In the genomic region with DNA sequence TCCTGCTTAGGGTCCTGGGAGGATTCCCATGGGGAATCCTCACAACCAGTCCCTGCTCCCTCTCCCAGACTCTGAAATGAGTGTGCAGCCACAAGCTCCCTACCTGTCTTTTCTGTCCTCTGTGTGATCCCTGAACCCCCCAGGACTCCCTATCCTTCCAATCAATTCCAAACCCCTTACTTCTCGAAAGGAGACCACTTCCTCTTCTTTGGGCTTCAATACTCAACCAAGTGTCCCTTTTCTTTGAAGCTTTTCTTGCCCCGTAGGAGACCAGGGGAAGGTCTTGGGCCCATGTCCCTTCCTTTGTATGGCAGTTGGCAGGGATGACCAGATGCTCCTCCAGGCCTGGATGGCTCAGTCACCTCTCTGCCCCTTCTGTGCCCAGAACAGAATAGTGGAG, we compare ENCODE assay signal across 9 cellular contexts. TPM values are rescaled to one million over a fixed set of nuclear protein-coding genes. Genes with fewer than 3 reads are reported as not detected.
A peak's percentile ranks its signal among the peaks of the same experiment; 100 is the strongest.
DNase-seq lines count a peak whose midpoint lies in the region; ATAC-seq, FAIRE-seq and TF ChIP-seq lines count a peak whose summit lies in the region.
"Had no signal": no experiment of that assay in that cellular context is flagged by ENCODE, and none has a peak within 500 bp of the region (broad histone marks: within the 10 kb centered on the region; RNA-seq: fewer than 3 reads in every experiment).

No MANE protein-coding gene starts in this region.

- peaks cover 10% of the 10 kb centered on the region for H3K23me2 ChIP-seq in H9 (ENCODE audit: insufficient read length, low read depth, low read length, poor library complexity, severe bottlenecking)

- H4K91ac ChIP-seq in H9 (ENCODE audit: insufficient read length, low read depth, low read length), result no peak overlapping the region

- no peak overlapping the region for H3K9ac ChIP-seq in H9 (ENCODE audit: extremely low read depth, insufficient read length, low read length)

- H3K56ac ChIP-seq in H9 (ENCODE audit: insufficient read length, low read depth, low read length), result no peak overlapping the region

- H2BK20ac ChIP-seq in H9 (ENCODE audit: low read depth, low read length, poor library complexity, severe bottlenecking), result no peak overlapping the region

- H4K8ac ChIP-seq in H9 (replicated peaks; ENCODE audit: insufficient read length, low read depth, low read length), result no peak overlapping the region

- no peak overlapping the region for H2BK15ac ChIP-seq in H9 (ENCODE audit: low read depth, low read length)

- H3K27ac Mint-ChIP-seq in H9, result peak overlapping the region in 1 of 3 experiments; percentile 36; a peak in 1 of 7 replicates
- H3K27ac Mint-ChIP-seq in glutamatergic neuron (ENCODE audit: unreplicated experiment), result no peak overlapping the region
- H3K27ac Mint-ChIP-seq in stimulated activated naive B cell treated with anti-CD40 and anti-IgM and Interleukin-4, amounts not matched to agents 10 μg/mL and 1 μg/mL and 100 μg/mL, for 72 hours, result no peak overlapping the region

- H3K9me3 ChIP-seq in H9 (ENCODE audit: control insufficient read depth, low read depth, low read length) (no peaks in the 10 kb centered on the region), right lobe of liver (no peaks in the 10 kb centered on the region)

- intact Hi-C loops in right lobe of liver (cut with DNase I), result no loop called here

- no peak overlapping the region for H3T11ph ChIP-seq in H9 (ENCODE audit: low read length)

- DNase-seq in H9, result no peak
- DNase-seq in glutamatergic neuron, result no peak
- no peak for DNase-seq in stimulated activated naive B cell treated with anti-CD40 and anti-IgM and Interleukin-4, amounts not matched to agents 10 μg/mL and 1 μg/mL and 100 μg/mL, for 72 hours
- DNase-seq in NCI-H2196 treated with DMSO at 0.1 percent for 48 hours (lab: John Stamatoyannopoulos, UW; ENCODE audit: unreplicated experiment), result no peak
- DNase-seq in GM12892 (ENCODE audit: insufficient read length), result no peak
- DNase-seq in right lobe of liver, result no peak
- DNase-seq: SHP77 treated with DMSO at 0.1 percent for 48 hours had no signal

- ATAC-seq in stimulated activated naive B cell treated with anti-CD40 and anti-IgM and Interleukin-4, amounts not matched to agents 10 μg/mL and 1 μg/mL and 100 μg/mL, for 72 hours (replicated peaks), result no peak
- ATAC-seq in right lobe of liver, result no peak

- no peaks in the 10 kb centered on the region; the same call in 1 of the 2 replicates for H3K4me1 ChIP-seq in H9 (ENCODE audit: insufficient read depth, low read length)
- H3K4me1 ChIP-seq in right lobe of liver, result no peaks in the 10 kb centered on the region

- H3K18ac ChIP-seq in H9 (ENCODE audit: insufficient read length, low read depth, low read length), result no peak overlapping the region

- no peak overlapping the region for H2AFZ ChIP-seq in H9 (ENCODE audit: low read length)

- H3K4me3 ChIP-seq in WI38 (ENCODE audit: low read depth, low read length) (peak overlapping the region; percentile 61), right lobe of liver (peak overlapping the region in 1 of 3 donors; percentile 21)

- H3K4me3 Mint-ChIP-seq in H9 (peak overlapping the region; percentile 74 to 85), glutamatergic neuron (ENCODE audit: unreplicated experiment) (peak overlapping the region; percentile 77)
- peak overlapping the region; percentile 26 to 35 for H3K4me3 Mint-ChIP-seq in stimulated activated naive B cell treated with anti-CD40 and anti-IgM and Interleukin-4, amounts not matched to agents 10 μg/mL and 1 μg/mL and 100 μg/mL, for 72 hours

- H3K36me3 Mint-ChIP-seq in H9 (ENCODE audit: insufficient read depth in 1 of 3, low read depth in 3 of 3) (peaks cover 2 to 13% (median 11%) of the 10 kb centered on the region in 3 experiments; a peak in 5 of 7 replicates), glutamatergic neuron (ENCODE audit: unreplicated experiment) (no peaks in the 10 kb centered on the region)
- H3K36me3 Mint-ChIP-seq in stimulated activated naive B cell treated with anti-CD40 and anti-IgM and Interleukin-4, amounts not matched to agents 10 μg/mL and 1 μg/mL and 100 μg/mL, for 72 hours, result peaks cover 4 to 9% of the 10 kb centered on the region in 2 donors

- no peak overlapping the region for H3K27ac ChIP-seq in H9 (ENCODE audit: insufficient read length, low read depth, low read length)
- no peak overlapping the region for H3K27ac ChIP-seq in right lobe of liver

- H2BK120ac ChIP-seq in H9 (ENCODE audit: low read depth, low read length, poor library complexity, severe bottlenecking), result no peak overlapping the region

- no peaks in the 10 kb centered on the region for H3K9me3 Mint-ChIP-seq in H9
- no peaks in the 10 kb centered on the region for H3K9me3 Mint-ChIP-seq in glutamatergic neuron (ENCODE audit: unreplicated experiment)
- no peaks in the 10 kb centered on the region for H3K9me3 Mint-ChIP-seq in stimulated activated naive B cell treated with anti-CD40 and anti-IgM and Interleukin-4, amounts not matched to agents 10 μg/mL and 1 μg/mL and 100 μg/mL, for 72 hours

- no peak overlapping the region for H3K4ac ChIP-seq in H9 (ENCODE audit: low read depth, low read length)

- no peak overlapping the region for H3K4me2 ChIP-seq in H9 (ENCODE audit: insufficient read depth, insufficient read length, low read length)

- no peak for FAIRE-seq in GM12892 (lab: Jason Lieb, UNC)

- no peak overlapping the region for H2AK5ac ChIP-seq in H9 (ENCODE audit: insufficient read length, low read length)

- H2BK12ac ChIP-seq in H9 (ENCODE audit: insufficient read length, low read depth, low read length), result no peak overlapping the region

- H3K79me1 ChIP-seq in H9 (ENCODE audit: insufficient read depth, low read depth, low read length, poor library complexity, severe bottlenecking), result no peaks in the 10 kb centered on the region

- no CpG with 5 or more reads among the region's 2 CpGs for WGBS in H9 (ENCODE audit: extremely low coverage, insufficient read length, low lambda C conversion rate)
- 80% methylated on average over 2 of the region's 2 CpGs for WGBS in right lobe of liver (ENCODE audit: insufficient coverage, low coverage, low lambda C conversion rate, missing lambda C conversion rate)

- H3K79me2 ChIP-seq in H9 (ENCODE audit: insufficient read depth, low read length), result no peaks in the 10 kb centered on the region

- H4K20me1 ChIP-seq in H9 (ENCODE audit: control insufficient read depth, insufficient read depth, insufficient read length), result no peaks in the 10 kb centered on the region

- TF ChIP-seq POLR2A in GM12892 (IDR thresholded peaks at IDR 0.05; ENCODE audit: low read depth, low read length) (no peak), right lobe of liver (IDR thresholded peaks at IDR 0.05) (no peak)

- TF ChIP-seq CTCF in H9 (conservative IDR thresholded peaks at IDR 0.05) (no peak), WI38 (IDR thresholded peaks at IDR 0.05; ENCODE audit: low read depth, low read length) (no peak), glutamatergic neuron (IDR thresholded peaks at IDR 0.05; ENCODE audit: partially characterized antibody, unreplicated experiment) (no peak), right lobe of liver (IDR thresholded peaks at IDR 0.05) (no peak)

- H3K27me3 Mint-ChIP-seq in H9 (ENCODE audit: low read depth) (peaks cover 30% of the 10 kb centered on the region), glutamatergic neuron (ENCODE audit: unreplicated experiment) (peaks cover 9% of the 10 kb centered on the region)
- H3K27me3 Mint-ChIP-seq in stimulated activated naive B cell treated with anti-CD40 and anti-IgM and Interleukin-4, amounts not matched to agents 10 μg/mL and 1 μg/mL and 100 μg/mL, for 72 hours, result no peaks in the 10 kb centered on the region

- H3K36me3 ChIP-seq in right lobe of liver, result no peaks in the 10 kb centered on the region

- H3K23ac ChIP-seq in H9 (ENCODE audit: insufficient read length, low read depth, low read length), result no peak overlapping the region

- no peaks in the 10 kb centered on the region; the same call in 1 of the 2 replicates for H3K27me3 ChIP-seq in H9 (ENCODE audit: insufficient read depth, low read length)
- no peaks in the 10 kb centered on the region for H3K27me3 ChIP-seq in right lobe of liver

- no peak overlapping the region for H4K5ac ChIP-seq in H9 (ENCODE audit: insufficient read length, low read depth, low read length)

- H2BK5ac ChIP-seq in H9 (ENCODE audit: insufficient read length, low read length), result no peak overlapping the region

- H3K14ac ChIP-seq in H9 (ENCODE audit: insufficient read depth, low read length), result no peak overlapping the region

- peaks cover 11 to 15% of the 10 kb centered on the region in 2 experiments for H3K4me1 Mint-ChIP-seq in H9
- peaks cover 2% of the 10 kb centered on the region for H3K4me1 Mint-ChIP-seq in glutamatergic neuron (ENCODE audit: low read depth, unreplicated experiment)
- peaks cover 36 to 45% of the 10 kb centered on the region in 2 donors for H3K4me1 Mint-ChIP-seq in stimulated activated naive B cell treated with anti-CD40 and anti-IgM and Interleukin-4, amounts not matched to agents 10 μg/mL and 1 μg/mL and 100 μg/mL, for 72 hours

RNA-seq across cellular contexts. Expression of gene AEBP1, which starts 1.7 kb away (rescaled TPM):
- total RNA-seq in H9 (2021) (49.1 and 49.3 TPM in 2 replicates), glutamatergic neuron (ENCODE audit: unreplicated experiment) (35.4 TPM), right lobe of liver (10 to 100 TPM in 4 of 6 experiments, 1 to 10 TPM in 2; 7.8 to 37.8 (median 14.3) TPM)
- 0.11 TPM for polyA plus RNA-seq in GM12892 (2012; ENCODE audit: missing spikeins)
- total RNA-seq: MCF 10A had no signal

RNA-seq across cellular contexts. Expression of gene POLD2, which starts 17.5 kb away (rescaled TPM):
- total RNA-seq in H9 (2021) (126 and 131 TPM in 2 replicates), glutamatergic neuron (ENCODE audit: unreplicated experiment) (71.2 TPM), right lobe of liver (10 to 100 TPM; 36.4 to 73.4 (median 57.3) TPM)
- polyA plus RNA-seq in GM12892 (2012; ENCODE audit: missing spikeins), result 112 TPM

RNA-seq across cellular contexts. Expression of gene POLM, which starts 23.5 kb away (rescaled TPM):
- total RNA-seq in H9 (2021), result 18.7 and 24.5 TPM in 2 replicates
- 28.8 TPM for total RNA-seq in glutamatergic neuron (ENCODE audit: unreplicated experiment)
- 14.6 TPM for polyA plus RNA-seq in GM12892 (2012; ENCODE audit: missing spikeins)
- 10 to 100 TPM in 5 of 6 experiments, 1 to 10 TPM in 1; 8.7 to 22.9 (median 14.6) TPM for total RNA-seq in right lobe of liver

RNA-seq across cellular contexts. Expression of gene MYL7, which starts 35.3 kb away (rescaled TPM):
- 4.9 and 5.7 TPM in 2 replicates for total RNA-seq in H9 (2021)
- total RNA-seq in glutamatergic neuron (ENCODE audit: unreplicated experiment), result 7.6 TPM
- polyA plus RNA-seq in GM12892 (2012; ENCODE audit: missing spikeins), result not detected
- 1 to 10 TPM in 1 of 6 experiments, not detected in 5; 2.0 TPM for total RNA-seq in right lobe of liver
- total RNA-seq: MCF 10A had no signal

RNA-seq across cellular contexts. Expression of gene PGAM2, which starts 40.5 kb away (rescaled TPM):
- total RNA-seq in H9 (2021), result 5.6 and 8.7 TPM in 2 replicates
- 13.3 TPM for total RNA-seq in glutamatergic neuron (ENCODE audit: unreplicated experiment)
- not detected for polyA plus RNA-seq in GM12892 (2012; ENCODE audit: missing spikeins)
- under 1 TPM in 3 of 6 experiments, not detected in 3; 0.31 to 0.56 (median 0.46) TPM for total RNA-seq in right lobe of liver
- total RNA-seq: MCF 10A had no signal
